In the genomic region with DNA sequence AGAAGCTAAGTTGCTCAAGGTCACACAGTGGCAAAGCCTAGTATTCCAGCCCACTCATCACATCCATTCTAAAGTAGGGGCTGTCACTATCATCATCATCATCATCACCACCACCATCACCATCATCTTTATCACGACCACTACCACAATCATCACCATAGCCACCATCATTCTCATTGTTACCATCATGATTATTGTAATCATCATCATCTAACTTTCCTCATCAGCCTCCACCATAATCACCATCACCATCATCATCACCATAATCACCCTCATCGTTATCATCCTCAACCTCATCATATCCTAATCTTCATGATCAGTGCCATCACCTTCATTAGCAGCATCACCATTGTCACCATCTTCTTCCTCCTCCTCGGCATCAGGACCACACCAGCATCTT, we compare ENCODE assay signal across 9 cellular contexts. TPM values are rescaled to one million over a fixed set of nuclear protein-coding genes. Genes with fewer than 3 reads are reported as not detected.
"Had no signal": no experiment of that assay in that cellular context is flagged by ENCODE, and none has a peak within 500 bp of the region (broad histone marks: within the 10 kb centered on the region; RNA-seq: fewer than 3 reads in every experiment).

No MANE protein-coding gene starts in this region.

- H3K27ac ChIP-seq: HL-60, KMS-11 had no signal

- H3K9ac ChIP-seq: KMS-11 had no signal

- DNase-seq: IMR-90, KBM-7, KG1 had no signal

- FAIRE-seq: HTR-8/SVneo, K562 had no signal

- ATAC-seq: K562 had no signal

- H3K4me2 ChIP-seq: KMS-11 had no signal

- H3K4me3 ChIP-seq: K562 had no signal

RNA-seq across cellular contexts. Expression of a gene that starts 48.7 kb away (rescaled TPM):
- total RNA-seq: HT-29, IMR-90, K562 had no signal
- polyA plus RNA-seq: IgD-negative memory B cell, K562 had no signal
